25 cellular contexts compared by ENCODE assay signal in the genomic region with DNA sequence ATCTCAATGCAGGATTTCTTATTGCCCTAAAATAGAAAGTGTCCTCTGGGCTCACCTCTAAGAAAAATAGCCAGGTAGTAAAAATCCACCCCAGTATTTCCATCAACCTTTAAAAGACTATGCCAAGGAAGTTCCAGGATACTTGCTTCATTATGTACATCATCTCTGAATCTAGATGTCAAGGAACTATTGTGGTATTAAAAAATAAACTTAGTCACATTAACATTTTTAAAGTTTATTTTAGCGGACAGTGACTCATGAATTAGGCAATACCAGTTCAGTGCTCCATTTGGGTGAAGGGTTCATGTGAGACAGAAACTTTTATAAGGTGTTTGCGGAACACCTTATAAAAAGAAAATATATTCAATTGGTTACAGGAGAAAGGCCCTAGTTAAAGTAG.
A peak's percentile ranks its signal among the peaks of the same experiment; 100 is the strongest.
DNase-seq lines count a peak whose midpoint lies in the region; ATAC-seq and TF ChIP-seq lines count a peak whose summit lies in the region.
"Had no signal": no experiment of that assay in that cellular context is flagged by ENCODE, and none has a peak within 500 bp of the region (broad histone marks: within the 10 kb centered on the region; RNA-seq: fewer than 3 reads in every experiment).

No MANE protein-coding gene starts in this region.

- POLR2A ChIA-PET in PC-3 (lab: Charles Lee; ENCODE audit: unreplicated experiment) (no interaction called here), Caco-2 (lab: Charles Lee) (no interaction called here)

- no peak overlapping the region for H2AFZ ChIP-seq in PC-3 (ENCODE audit: low read length)
- H2AFZ ChIP-seq: hepatocyte had no signal

- no peaks in the 10 kb centered on the region for H4K20me1 ChIP-seq in PC-3 (ENCODE audit: low read length)

- H3K4me1 ChIP-seq in PC-3 (ENCODE audit: insufficient read depth, low read length) (peaks cover 39% of the 10 kb centered on the region), Caco-2 (no peaks in the 10 kb centered on the region)
- H3K4me1 ChIP-seq: spleen, suprapubic skin had no signal

- H3K27me3 Mint-ChIP-seq in osteocyte (ENCODE audit: unreplicated experiment) = no peaks in the 10 kb centered on the region
- no peaks in the 10 kb centered on the region for H3K27me3 Mint-ChIP-seq in Caco-2 (ENCODE audit: insufficient read depth, unreplicated experiment)
- H3K27me3 Mint-ChIP-seq: activated T-cell treated with anti-CD3 and anti-CD28 coated beads, Interleukin-2, amount 50 U/mL, for 24 hours; naive thymus-derived CD8-positive, alpha-beta T cell; stimulated activated memory B cell treated with anti-CD40 and anti-IgM and Interleukin-4, amounts not matched to agents 10 μg/mL and 1 μg/mL and 100 μg/mL, for 72 hours had no signal

- no peaks in the 10 kb centered on the region for H3K36me3 ChIP-seq in PC-3 (ENCODE audit: low read depth, low read length)
- H3K36me3 ChIP-seq in Caco-2 (ENCODE audit: control insufficient read depth, insufficient read depth, low read length) = no peaks in the 10 kb centered on the region
- H3K36me3 ChIP-seq: spleen, suprapubic skin had no signal

- H3K9me2 ChIP-seq in PC-3 (replicated peaks; ENCODE audit: low read length) = no peaks in the 10 kb centered on the region

- H3F3A ChIP-seq in PC-3 (ENCODE audit: low read length, unreplicated experiment) = no peaks in the 10 kb centered on the region

- peak; percentile 66 for ATAC-seq in PC-3
- no peak for ATAC-seq in GM21737 (IDR thresholded peaks at IDR 0.05; ENCODE audit: unreplicated experiment)
- ATAC-seq: left ventricle myocardium superior; naive thymus-derived CD8-positive, alpha-beta T cell; stimulated activated memory B cell treated with anti-CD40 and anti-IgM and Interleukin-4, amounts not matched to agents 10 μg/mL and 1 μg/mL and 100 μg/mL, for 72 hours had no signal

- H3K4me1 Mint-ChIP-seq in osteocyte (ENCODE audit: unreplicated experiment) (peaks cover 29% of the 10 kb centered on the region), Caco-2 (ENCODE audit: low read depth, unreplicated experiment) (no peaks in the 10 kb centered on the region)
- H3K4me1 Mint-ChIP-seq: mesothelial cell of epicardium; naive thymus-derived CD8-positive, alpha-beta T cell had no signal

- no peak overlapping the region for H3K4me3 Mint-ChIP-seq in osteocyte (ENCODE audit: unreplicated experiment)
- no peak overlapping the region for H3K4me3 Mint-ChIP-seq in Caco-2 (ENCODE audit: unreplicated experiment)
- H3K4me3 Mint-ChIP-seq: activated T-cell treated with anti-CD3 and anti-CD28 coated beads, Interleukin-2, amount 50 U/mL, for 24 hours; mesothelial cell of epicardium; naive thymus-derived CD8-positive, alpha-beta T cell; stimulated activated memory B cell treated with anti-CD40 and anti-IgM and Interleukin-4, amounts not matched to agents 10 μg/mL and 1 μg/mL and 100 μg/mL, for 72 hours had no signal

- H3K36me3 Mint-ChIP-seq in osteocyte (ENCODE audit: unreplicated experiment) (peaks cover 16% of the 10 kb centered on the region), Caco-2 (ENCODE audit: insufficient read depth, unreplicated experiment) (no peaks in the 10 kb centered on the region)
- H3K36me3 Mint-ChIP-seq: naive thymus-derived CD8-positive, alpha-beta T cell; stimulated activated memory B cell treated with anti-CD40 and anti-IgM and Interleukin-4, amounts not matched to agents 10 μg/mL and 1 μg/mL and 100 μg/mL, for 72 hours had no signal

- peak overlapping the region; percentile 88 for H3K27ac ChIP-seq in PC-3 (ENCODE audit: low read length)
- H3K27ac ChIP-seq: dorsolateral prefrontal cortex, hepatocyte, spleen, suprapubic skin had no signal

- DNase-seq in EH (ENCODE audit: low read depth) = peak; percentile 2
- DNase-seq in PC-3 = peak; percentile 88
- peak; percentile 85 for DNase-seq in epithelial cell of esophagus (ENCODE audit: low read depth)
- no peak for DNase-seq in osteocyte (ENCODE audit: extremely low spot score, unreplicated experiment)
- DNase-seq in Caco-2 = no peak
- no peak for DNase-seq in HuH-7 (ENCODE audit: low spot score)
- DNase-seq: activated CD4-positive, alpha-beta T cell treated with anti-CD3 and anti-CD28 coated beads for 4 hours; activated CD8-positive, alpha-beta memory T cell treated with anti-CD3 and anti-CD28 coated beads for 24 hours; activated naive CD4-positive, alpha-beta T cell; activated T-cell treated with anti-CD3 and anti-CD28 coated beads, Interleukin-2, amount 50 U/mL, for 24 hours; C1 segment of cervical spinal cord; dorsolateral prefrontal cortex; foreskin melanocyte; left ventricle myocardium superior; naive thymus-derived CD8-positive, alpha-beta T cell; NCI-H1930; NCI-H526; spleen; stimulated activated CD4-positive, alpha-beta T cell treated with anti-CD3 and anti-CD28 coated beads, Interleukin-4, amount 100 ng/mL, for 1 hour; T-helper 2 cell had no signal

- CTCF ChIA-PET in PC-3 (lab: Charles Lee) = no interaction called here
- CTCF ChIA-PET in Caco-2 (lab: Charles Lee) = no interaction called here

- H3K27ac Mint-ChIP-seq in osteocyte (ENCODE audit: unreplicated experiment) (peak overlapping the region; percentile 4), Caco-2 (ENCODE audit: unreplicated experiment) (no peak overlapping the region)
- H3K27ac Mint-ChIP-seq: activated T-cell treated with anti-CD3 and anti-CD28 coated beads, Interleukin-2, amount 50 U/mL, for 24 hours; mesothelial cell of epicardium; naive thymus-derived CD8-positive, alpha-beta T cell; stimulated activated memory B cell treated with anti-CD40 and anti-IgM and Interleukin-4, amounts not matched to agents 10 μg/mL and 1 μg/mL and 100 μg/mL, for 72 hours had no signal

- H3K9me3 ChIP-seq in PC-3 (ENCODE audit: low read length) = no peaks in the 10 kb centered on the region
- peaks cover 6% of the 10 kb centered on the region; the same call in 1 of the 2 replicates for H3K9me3 ChIP-seq in Caco-2

- TF ChIP-seq CTCF in PC-3 (conservative IDR thresholded peaks at IDR 0.05; ENCODE audit: low read depth, low read length) = no peak
- TF ChIP-seq CTCF in epithelial cell of esophagus (IDR thresholded peaks at IDR 0.05; ENCODE audit: insufficient read depth, low read depth, low read length, missing control alignments) = no peak
- no peak for TF ChIP-seq CTCF in osteocyte (IDR thresholded peaks at IDR 0.05)
- no peak for TF ChIP-seq CTCF in Caco-2 (IDR thresholded peaks at IDR 0.05; ENCODE audit: insufficient read depth in 1 of 2, low read depth in 1 of 2, low read length in 1 of 2, severe bottlenecking in 1 of 2, unreplicated experiment in 1 of 2)

- BruUV-seq in PC-3 (replicated peaks; lab: Mats Ljungman, UMichigan) (no TSS peak), Caco-2 (replicated peaks; lab: Mats Ljungman, UMichigan) (no TSS peak)

- peaks cover 27% of the 10 kb centered on the region for H3K9me3 Mint-ChIP-seq in osteocyte (ENCODE audit: unreplicated experiment)
- H3K9me3 Mint-ChIP-seq in Caco-2 (ENCODE audit: unreplicated experiment) = no peaks in the 10 kb centered on the region

- intact Hi-C loops in PC-3 (cut with micrococcal nuclease) = loop anchor here (1.0 to 10.0 kb wide), 7 partner anchors 69 to 493 kb away; no protein-coding TSS in a partner anchor
- intact Hi-C loops in Caco-2 (cut with micrococcal nuclease; ENCODE audit: unreplicated experiment) = loop anchor here (10.0 kb wide), 1 partner anchor 363 kb away; no protein-coding TSS in a partner anchor

- H3K79me2 ChIP-seq in PC-3 (ENCODE audit: low read length) = no peaks in the 10 kb centered on the region
- H3K79me2 ChIP-seq: hepatocyte had no signal

- H3K4me3 ChIP-seq in PC-3 (ENCODE audit: low read length) (no peak overlapping the region), epithelial cell of esophagus (ENCODE audit: low read length) (no peak overlapping the region), Caco-2 (ENCODE audit: low read depth, low read length) (no peak overlapping the region)
- H3K4me3 ChIP-seq: dorsolateral prefrontal cortex, hepatocyte, spleen, suprapubic skin had no signal

- H3K27me3 ChIP-seq in PC-3 (ENCODE audit: low read length) = no peaks in the 10 kb centered on the region
- no peaks in the 10 kb centered on the region for H3K27me3 ChIP-seq in Caco-2 (replicated peaks; ENCODE audit: control insufficient read depth, insufficient read depth, low read length)
- H3K27me3 ChIP-seq: dorsolateral prefrontal cortex, hepatocyte, spleen, suprapubic skin had no signal

- peak overlapping the region; percentile 78 for H3K4me2 ChIP-seq in PC-3 (ENCODE audit: low read length)
- H3K4me2 ChIP-seq: hepatocyte had no signal

- H3K9ac ChIP-seq in PC-3 (ENCODE audit: low read length) = no peak overlapping the region

Comparison
In these comparisons a context has a peak if more than half of its experiments do, and no peak if none do; other contexts are left out.
1. DNase-seq: peak in EH (single experiment), PC-3 (single experiment) and epithelial cell of esophagus (single experiment); none in osteocyte (single experiment), Caco-2 (0 of 2) and HuH-7 (single experiment).